1 cellular context compared by ENCODE assay signal in genomic region chr7:143263266-143264195, GRCh38.
TF ChIP-seq lines count a peak whose summit lies in the region.

TSS of gene GSTK1 (plus strand) at chr7:143263441. CDS start at chr7:143263514, 73 bp downstream.

TF ChIP-seq in HepG2, 621 proteins besides CTCF, POLR2A, EP300 and RAD21 (continued from another document and continues in another):
- peak; percentile 63; the same call in 1 of the 2 replicates for TF ChIP-seq ZBTB25 (CRISPR knock-in tag; IDR thresholded peaks at IDR 0.05)
- 0 out of 2 replicates have a peak, but pooled peaks have one; percentile 42 for TF ChIP-seq PRDM15 (CRISPR knock-in tag; IDR thresholded peaks at IDR 0.05)
- TF ChIP-seq ARID2 (CRISPR knock-in tag; IDR thresholded peaks at IDR 0.05; ENCODE audit: borderline replicate concordance), result peak; percentile 69; the same call in 1 of the 2 replicates
- TF ChIP-seq, protein P1, sequence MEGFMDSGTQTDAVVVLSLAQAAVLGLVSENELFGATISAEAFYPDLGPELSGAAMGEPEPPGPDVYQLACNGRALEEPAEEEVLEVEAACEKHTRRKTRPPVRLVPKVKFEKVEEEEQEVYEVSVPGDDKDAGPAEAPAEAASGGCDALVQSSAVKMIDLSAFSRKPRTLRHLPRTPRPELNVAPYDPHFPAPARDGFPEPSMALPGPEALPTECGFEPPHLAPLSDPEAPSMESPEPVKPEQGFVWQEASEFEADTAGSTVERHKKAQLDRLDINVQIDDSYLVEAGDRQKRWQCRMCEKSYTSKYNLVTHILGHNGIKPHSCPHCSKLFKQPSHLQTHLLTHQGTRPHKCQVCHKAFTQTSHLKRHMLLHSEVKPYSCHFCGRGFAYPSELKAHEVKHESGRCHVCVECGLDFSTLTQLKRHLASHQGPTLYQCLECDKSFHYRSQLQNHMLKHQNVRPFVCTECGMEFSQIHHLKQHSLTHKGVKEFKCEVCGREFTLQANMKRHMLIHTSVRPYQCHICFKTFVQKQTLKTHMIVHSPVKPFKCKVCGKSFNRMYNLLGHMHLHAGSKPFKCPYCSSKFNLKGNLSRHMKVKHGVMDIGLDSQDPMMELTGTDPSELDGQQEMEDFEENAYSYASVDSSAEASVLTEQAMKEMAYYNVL (CRISPR knock-in tag; IDR thresholded peaks at IDR 0.05; ENCODE audit: borderline replicate concordance), result peak; percentile 49; the same call in 1 of the 2 replicates
- TF ChIP-seq, protein P2, sequence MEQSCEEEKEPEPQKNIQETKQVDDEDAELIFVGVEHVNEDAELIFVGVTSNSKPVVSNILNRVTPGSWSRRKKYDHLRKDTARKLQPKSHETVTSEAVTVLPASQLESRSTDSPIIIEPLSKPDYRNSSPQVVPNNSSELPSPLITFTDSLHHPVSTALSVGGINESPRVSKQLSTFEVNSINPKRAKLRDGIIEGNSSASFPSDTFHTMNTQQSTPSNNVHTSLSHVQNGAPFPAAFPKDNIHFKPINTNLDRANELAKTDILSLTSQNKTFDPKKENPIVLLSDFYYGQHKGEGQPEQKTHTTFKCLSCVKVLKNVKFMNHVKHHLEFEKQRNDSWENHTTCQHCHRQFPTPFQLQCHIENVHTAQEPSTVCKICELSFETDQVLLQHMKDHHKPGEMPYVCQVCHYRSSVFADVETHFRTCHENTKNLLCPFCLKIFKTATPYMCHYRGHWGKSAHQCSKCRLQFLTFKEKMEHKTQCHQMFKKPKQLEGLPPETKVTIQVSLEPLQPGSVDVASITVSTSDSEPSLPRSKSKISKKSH (CRISPR knock-in tag; IDR thresholded peaks at IDR 0.05; ENCODE audit: borderline replicate concordance), result peak; percentile 66; the same call in 1 of the 2 replicates
- no peak for TF ChIP-seq HMG20A (CRISPR knock-in tag; IDR thresholded peaks at IDR 0.05; ENCODE audit: borderline replicate concordance)
- TF ChIP-seq NONO (IDR thresholded peaks at IDR 0.05), result no peak
- TF ChIP-seq NONO (CRISPR knock-in tag; conservative IDR thresholded peaks at IDR 0.05), result peak; percentile 59; the same call in 1 of the 2 replicates
- TF ChIP-seq ZNF44 (CRISPR knock-in tag; IDR thresholded peaks at IDR 0.05), result no peak
- peak; percentile 94 for TF ChIP-seq POLR2AphosphoS5 (IDR thresholded peaks at IDR 0.05; ENCODE audit: low read depth, low read length)
- no peak for TF ChIP-seq NCOA5 (CRISPR knock-in tag; IDR thresholded peaks at IDR 0.05)
- TF ChIP-seq ZNF574 (CRISPR knock-in tag; IDR thresholded peaks at IDR 0.05), result peak; percentile 59; the same call in 1 of the 2 replicates
- TF ChIP-seq ZNF33B (CRISPR knock-in tag; IDR thresholded peaks at IDR 0.05), result 0 out of 2 replicates have a peak, but pooled peaks have one; percentile 41
- TF ChIP-seq MTF1 (CRISPR knock-in tag; IDR thresholded peaks at IDR 0.05), result no peak
- TF ChIP-seq, protein P3, sequence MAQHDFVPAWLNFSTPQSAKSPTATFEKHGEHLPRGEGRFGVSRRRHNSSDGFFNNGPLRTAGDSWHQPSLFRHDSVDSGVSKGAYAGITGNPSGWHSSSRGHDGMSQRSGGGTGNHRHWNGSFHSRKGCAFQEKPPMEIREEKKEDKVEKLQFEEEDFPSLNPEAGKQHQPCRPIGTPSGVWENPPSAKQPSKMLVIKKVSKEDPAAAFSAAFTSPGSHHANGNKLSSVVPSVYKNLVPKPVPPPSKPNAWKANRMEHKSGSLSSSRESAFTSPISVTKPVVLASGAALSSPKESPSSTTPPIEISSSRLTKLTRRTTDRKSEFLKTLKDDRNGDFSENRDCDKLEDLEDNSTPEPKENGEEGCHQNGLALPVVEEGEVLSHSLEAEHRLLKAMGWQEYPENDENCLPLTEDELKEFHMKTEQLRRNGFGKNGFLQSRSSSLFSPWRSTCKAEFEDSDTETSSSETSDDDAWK (CRISPR knock-in tag; IDR thresholded peaks at IDR 0.05), result no peak
- TF ChIP-seq FOXA1 (IDR thresholded peaks at IDR 0.05), result no peak
- TF ChIP-seq FOXA1 (CRISPR knock-in tag; IDR thresholded peaks at IDR 0.05), result no peak
- no peak for TF ChIP-seq ATAD3A (CRISPR knock-in tag; IDR thresholded peaks at IDR 0.05)
- peak; percentile 59; the same call in 1 of the 2 replicates for TF ChIP-seq MED13 (CRISPR knock-in tag; IDR thresholded peaks at IDR 0.05)
- TF ChIP-seq, protein P4, sequence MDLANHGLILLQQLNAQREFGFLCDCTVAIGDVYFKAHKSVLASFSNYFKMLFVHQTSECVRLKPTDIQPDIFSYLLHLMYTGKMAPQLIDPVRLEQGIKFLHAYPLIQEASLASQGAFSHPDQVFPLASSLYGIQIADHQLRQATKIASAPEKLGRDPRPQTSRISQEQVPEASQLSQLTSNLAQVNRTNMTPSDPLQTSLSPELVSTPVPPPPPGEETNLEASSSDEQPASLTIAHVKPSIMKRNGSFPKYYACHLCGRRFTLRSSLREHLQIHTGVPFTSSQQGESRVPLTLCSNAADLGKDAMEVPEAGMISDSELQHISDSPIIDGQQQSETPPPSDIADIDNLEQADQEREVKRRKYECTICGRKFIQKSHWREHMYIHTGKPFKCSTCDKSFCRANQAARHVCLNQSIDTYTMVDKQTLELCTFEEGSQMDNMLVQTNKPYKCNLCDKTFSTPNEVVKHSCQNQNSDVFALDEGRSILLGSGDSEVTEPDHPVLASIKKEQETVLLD (CRISPR knock-in tag; IDR thresholded peaks at IDR 0.05; ENCODE audit: low read depth), result no peak
- no peak for TF ChIP-seq MZF1 (CRISPR knock-in tag; IDR thresholded peaks at IDR 0.05; ENCODE audit: borderline replicate concordance)
- no peak for TF ChIP-seq ZNF20 (CRISPR knock-in tag; IDR thresholded peaks at IDR 0.05)
- TF ChIP-seq KDM3A (CRISPR knock-in tag; IDR thresholded peaks at IDR 0.05; ENCODE audit: low read depth), result peak; percentile 78; the same call in 1 of the 2 replicates
- no peak for TF ChIP-seq ZNF589 (CRISPR knock-in tag; conservative IDR thresholded peaks at IDR 0.05)
- TF ChIP-seq AKAP8 (CRISPR knock-in tag; IDR thresholded peaks at IDR 0.05), result 0 out of 2 replicates have a peak, but pooled peaks have one; percentile 57
- no peak for TF ChIP-seq SRF (IDR thresholded peaks at IDR 0.05; ENCODE audit: low read depth, low read length)
- TF ChIP-seq ATRX (CRISPR knock-in tag; IDR thresholded peaks at IDR 0.05; ENCODE audit: borderline replicate concordance), result no peak
- no peak for TF ChIP-seq ZSCAN30 (CRISPR knock-in tag; IDR thresholded peaks at IDR 0.05)
- TF ChIP-seq NR2F1 (CRISPR knock-in tag; IDR thresholded peaks at IDR 0.05), result peak in 1 of 2 experiments; percentile 20; a peak in 1 of 4 replicates
- TF ChIP-seq, protein P5, sequence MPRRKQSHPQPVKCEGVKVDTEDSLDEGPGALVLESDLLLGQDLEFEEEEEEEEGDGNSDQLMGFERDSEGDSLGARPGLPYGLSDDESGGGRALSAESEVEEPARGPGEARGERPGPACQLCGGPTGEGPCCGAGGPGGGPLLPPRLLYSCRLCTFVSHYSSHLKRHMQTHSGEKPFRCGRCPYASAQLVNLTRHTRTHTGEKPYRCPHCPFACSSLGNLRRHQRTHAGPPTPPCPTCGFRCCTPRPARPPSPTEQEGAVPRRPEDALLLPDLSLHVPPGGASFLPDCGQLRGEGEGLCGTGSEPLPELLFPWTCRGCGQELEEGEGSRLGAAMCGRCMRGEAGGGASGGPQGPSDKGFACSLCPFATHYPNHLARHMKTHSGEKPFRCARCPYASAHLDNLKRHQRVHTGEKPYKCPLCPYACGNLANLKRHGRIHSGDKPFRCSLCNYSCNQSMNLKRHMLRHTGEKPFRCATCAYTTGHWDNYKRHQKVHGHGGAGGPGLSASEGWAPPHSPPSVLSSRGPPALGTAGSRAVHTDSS (CRISPR knock-in tag; conservative IDR thresholded peaks at IDR 0.05), result no peak
- peak; percentile 92 for TF ChIP-seq ZNF749 (CRISPR knock-in tag; IDR thresholded peaks at IDR 0.05; ENCODE audit: borderline replicate concordance)
- peak; percentile 91; the same call in 1 of the 2 replicates for TF ChIP-seq KLF6 (CRISPR knock-in tag; IDR thresholded peaks at IDR 0.05)
- TF ChIP-seq MBNL3 (CRISPR knock-in tag; conservative IDR thresholded peaks at IDR 0.05), result no peak
- TF ChIP-seq NR2F2 (IDR thresholded peaks at IDR 0.05; ENCODE audit: borderline replicate concordance, low read depth), result no peak
- 0 out of 2 replicates have a peak, but pooled peaks have one; percentile 36 for TF ChIP-seq ATF1 (CRISPR knock-in tag; IDR thresholded peaks at IDR 0.05)
- peak; percentile 84 for TF ChIP-seq ZFX (CRISPR knock-in tag; IDR thresholded peaks at IDR 0.05; ENCODE audit: low read depth)
- TF ChIP-seq CREM (IDR thresholded peaks at IDR 0.05), result peak; percentile 48; the same call in 1 of the 2 replicates
- no peak for TF ChIP-seq CREM (CRISPR knock-in tag; IDR thresholded peaks at IDR 0.05)
- peak; percentile 67 for TF ChIP-seq GATAD2A (CRISPR knock-in tag; IDR thresholded peaks at IDR 0.05)
- TF ChIP-seq ZNF225 (CRISPR knock-in tag; IDR thresholded peaks at IDR 0.05), result peak; percentile 80; the same call in 1 of the 2 replicates
- TF ChIP-seq ZNF724P (CRISPR knock-in tag; IDR thresholded peaks at IDR 0.05; ENCODE audit: borderline replicate concordance), result 0 out of 2 replicates have a peak, but pooled peaks have one; percentile 33
- TF ChIP-seq SUZ12 (IDR thresholded peaks at IDR 0.05; ENCODE audit: low read depth, low read length), result no peak
- TF ChIP-seq, protein P6, sequence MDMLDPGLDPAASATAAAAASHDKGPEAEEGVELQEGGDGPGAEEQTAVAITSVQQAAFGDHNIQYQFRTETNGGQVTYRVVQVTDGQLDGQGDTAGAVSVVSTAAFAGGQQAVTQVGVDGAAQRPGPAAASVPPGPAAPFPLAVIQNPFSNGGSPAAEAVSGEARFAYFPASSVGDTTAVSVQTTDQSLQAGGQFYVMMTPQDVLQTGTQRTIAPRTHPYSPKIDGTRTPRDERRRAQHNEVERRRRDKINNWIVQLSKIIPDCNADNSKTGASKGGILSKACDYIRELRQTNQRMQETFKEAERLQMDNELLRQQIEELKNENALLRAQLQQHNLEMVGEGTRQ (IDR thresholded peaks at IDR 0.05; ENCODE audit: low read depth, low read length), result no peak
- TF ChIP-seq, protein P6 (CRISPR knock-in tag; IDR thresholded peaks at IDR 0.05; ENCODE audit: borderline replicate concordance), result no peak
- TF ChIP-seq SMYD3 (CRISPR knock-in tag; IDR thresholded peaks at IDR 0.05), result 0 out of 2 replicates have a peak, but pooled peaks have one; percentile 63
- no peak for TF ChIP-seq PAF1 (CRISPR knock-in tag; IDR thresholded peaks at IDR 0.05)
- TF ChIP-seq HNRNPK (IDR thresholded peaks at IDR 0.05; ENCODE audit: low read depth, low read length, poor library complexity, severe bottlenecking), result no peak
- TF ChIP-seq KDM2A (CRISPR knock-in tag; IDR thresholded peaks at IDR 0.05; ENCODE audit: borderline replicate concordance, low read depth), result peak; percentile 85
- 0 out of 2 replicates have a peak, but pooled peaks have one; percentile 40 for TF ChIP-seq ZBTB38 (CRISPR knock-in tag; IDR thresholded peaks at IDR 0.05)
- no peak for TF ChIP-seq ZNF577 (CRISPR knock-in tag; IDR thresholded peaks at IDR 0.05; ENCODE audit: borderline replicate concordance, low read depth)
